1 cellular context compared by ENCODE assay signal in genomic region chr11:43327987-43328386, GRCh38.
TF ChIP-seq lines count a peak whose summit lies in the region.

No MANE protein-coding gene starts in this region.

TF ChIP-seq in HEK293, 187 proteins besides CTCF, POLR2A, EP300 and RAD21 (continued from another document):
- TF ChIP-seq ZBTB49 (tag by site-specific recombination; IDR thresholded peaks at IDR 0.05; ENCODE audit: low read depth) (no peak), ZNF837 (tag by site-specific recombination; IDR thresholded peaks at IDR 0.05) (no peak), GLIS1 (tag by site-specific recombination; IDR thresholded peaks at IDR 0.05) (no peak), ZNF624 (tag by site-specific recombination; IDR thresholded peaks at IDR 0.05) (no peak), PRDM6 (tag by site-specific recombination; IDR thresholded peaks at IDR 0.05) (peak; percentile 23; the same call in 1 of the 2 replicates)
TF ChIP-seq in HEK293: peak in this region for 5.
